8 cellular contexts compared by ENCODE assay signal in the genomic region with DNA sequence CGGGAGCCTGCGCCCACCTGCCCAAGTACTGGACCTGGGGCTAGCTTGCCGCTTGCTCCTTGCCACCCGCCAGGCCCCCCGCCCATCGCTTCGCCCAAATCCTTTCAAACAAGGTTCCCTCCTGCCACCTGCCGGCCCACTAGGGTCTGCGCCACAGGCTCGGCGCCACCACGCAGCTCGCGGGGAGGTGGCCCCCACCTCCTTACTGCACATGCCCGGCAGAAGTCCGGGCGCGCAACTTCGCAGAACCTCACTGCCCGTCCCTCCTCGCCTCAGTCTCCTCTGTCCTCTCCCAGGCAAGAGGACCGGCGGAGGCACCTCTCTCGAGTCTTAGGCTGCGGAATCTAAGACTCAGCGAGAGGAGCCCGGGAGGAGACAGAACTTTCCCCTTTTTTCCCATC. TPM values are rescaled to one million over a fixed set of nuclear protein-coding genes. Genes with fewer than 3 reads are reported as not detected.
A peak's percentile ranks its signal among the peaks of the same experiment; 100 is the strongest.
DNase-seq lines count a peak whose midpoint lies in the region; ATAC-seq, FAIRE-seq and TF ChIP-seq lines count a peak whose summit lies in the region.

No MANE protein-coding gene starts in this region.

- no TSS peak for BruUV-seq in Caco-2 (replicated peaks; lab: Mats Ljungman, UMichigan)

- DNase-seq in Caco-2, result peak; percentile 85 to 86
- DNase-seq in Karpas-422, result peak; percentile 70
- DNase-seq in activated CD8-positive, alpha-beta memory T cell treated with anti-CD3 and anti-CD28 coated beads for 24 hours, result peak; percentile 74
- no peak for DNase-seq in esophagus muscularis mucosa (ENCODE audit: extremely low spot score)
- peak in 3 of 6 donors; percentile 19 to 67 (median 31) for DNase-seq in pancreas
- no peak for DNase-seq in UCSD-AML1 (lab: John Stamatoyannopoulos, UW; ENCODE audit: unreplicated experiment)
- no peak for DNase-seq in NCI-H2081 treated with DMSO at 0.1 percent for 48 hours (lab: John Stamatoyannopoulos, UW)

- FAIRE-seq in pancreas (lab: Jason Lieb, UNC), result no peak

- intact Hi-C loops in Caco-2 (cut with micrococcal nuclease; ENCODE audit: unreplicated experiment) (loop anchor here (1.0 to 10.0 kb wide), 3 partner anchors 189 to 602 kb away; a partner anchor contains a TSS), esophagus muscularis mucosa (cut with DNase I) (loop anchor here (10.0 kb wide), 1 partner anchor 355 kb away; no protein-coding TSS in a partner anchor), pancreas (cut with DNase I) (no loop called here)

- H3K9me3 ChIP-seq in Caco-2 (no peaks in the 10 kb centered on the region), Karpas-422 (ENCODE audit: low read length) (no peaks in the 10 kb centered on the region), esophagus muscularis mucosa (no peaks in the 10 kb centered on the region), pancreas (no peaks in the 10 kb centered on the region)

- TF ChIP-seq POLR2A in esophagus muscularis mucosa (IDR thresholded peaks at IDR 0.05; ENCODE audit: low read depth), result no peak

- H2AFZ ChIP-seq in Karpas-422 (ENCODE audit: low read length), result no peak overlapping the region

- no peak overlapping the region for H3K9ac ChIP-seq in Karpas-422 (ENCODE audit: low read length)

- POLR2A ChIA-PET in Caco-2 (lab: Charles Lee), result no interaction called here

- H3K4me1 Mint-ChIP-seq in Caco-2 (ENCODE audit: low read depth, unreplicated experiment), result no peaks in the 10 kb centered on the region

- peaks cover 39% of the 10 kb centered on the region for H3K27me3 Mint-ChIP-seq in Caco-2 (ENCODE audit: insufficient read depth, unreplicated experiment)

- H4K20me1 ChIP-seq in Karpas-422 (ENCODE audit: insufficient read depth, low read depth, low read length), result peaks cover 4% of the 10 kb centered on the region; the same call in 1 of the 2 replicates

- H3K4me1 ChIP-seq in Caco-2 (no peaks in the 10 kb centered on the region), Karpas-422 (ENCODE audit: low read length) (no peaks in the 10 kb centered on the region), esophagus muscularis mucosa (peaks cover 0 to 27% (median 20%) of the 10 kb centered on the region in 4 donors), pancreas (no peaks in the 10 kb centered on the region)

- H3K36me3 ChIP-seq in Caco-2 (ENCODE audit: control insufficient read depth, insufficient read depth, low read length), result no peaks in the 10 kb centered on the region
- 0 out of 2 replicates have a peak, but pooled peaks cover 5% of the 10 kb centered on the region for H3K36me3 ChIP-seq in Karpas-422 (ENCODE audit: insufficient read depth, low read length)
- H3K36me3 ChIP-seq in esophagus muscularis mucosa, result no peaks in the 10 kb centered on the region
- H3K36me3 ChIP-seq in pancreas, result no peaks in the 10 kb centered on the region

- peaks cover 48% of the 10 kb centered on the region for H3K79me2 ChIP-seq in Karpas-422 (ENCODE audit: low read length)

- H3K36me3 Mint-ChIP-seq in Caco-2 (ENCODE audit: insufficient read depth, unreplicated experiment), result no peaks in the 10 kb centered on the region

- H3K9me3 Mint-ChIP-seq in Caco-2 (ENCODE audit: unreplicated experiment), result no peaks in the 10 kb centered on the region

- H3K9me2 ChIP-seq in Karpas-422 (replicated peaks; ENCODE audit: insufficient read depth, low read length), result no peaks in the 10 kb centered on the region

- H3K27ac ChIP-seq in Karpas-422 (ENCODE audit: low read length), result no peak overlapping the region
- no peak overlapping the region for H3K27ac ChIP-seq in esophagus muscularis mucosa (replicated peaks in 1 of 4)
- no peak overlapping the region for H3K27ac ChIP-seq in pancreas

- WGBS in esophagus muscularis mucosa, result 52% methylated on average over 26 of the region's 27 CpGs
- 49 to 52% methylated on average over 27 of the region's 27 CpGs for WGBS in pancreas, 2 donors

- H3K4me3 ChIP-seq in Caco-2 (ENCODE audit: low read depth, low read length) (peak overlapping the region; percentile 26), Karpas-422 (ENCODE audit: low read length) (no peak overlapping the region), esophagus muscularis mucosa (peak overlapping the region; percentile 20 to 36 (median 29)), pancreas (peak overlapping the region in 1 of 4 donors; percentile 7)

- CTCF ChIA-PET in Caco-2 (lab: Charles Lee), result interaction anchor here (0.5 to 2.2 kb wide), 11 partner anchors 10 to 631 kb away, joined by 3 to 32 read pairs (median 4); a partner anchor contains a TSS

- H3K4me3 Mint-ChIP-seq in Caco-2 (ENCODE audit: unreplicated experiment), result peak overlapping the region; percentile 69

- peak in 3 of 4 donors; percentile 68 to 83 (median 83) for ATAC-seq in pancreas
- no peak for ATAC-seq in HG02588 (IDR thresholded peaks at IDR 0.05; ENCODE audit: unreplicated experiment)

- no peaks in the 10 kb centered on the region; the same call in none of the 2 replicates for H3K27me3 ChIP-seq in Caco-2 (replicated peaks; ENCODE audit: control insufficient read depth, insufficient read depth, low read length)
- H3K27me3 ChIP-seq in Karpas-422 (ENCODE audit: low read length), result no peaks in the 10 kb centered on the region
- peaks cover 0 to 66% (median 14%) of the 10 kb centered on the region in 4 donors for H3K27me3 ChIP-seq in esophagus muscularis mucosa
- H3K27me3 ChIP-seq in pancreas, result no peaks in the 10 kb centered on the region

- TF ChIP-seq CTCF in Caco-2 (IDR thresholded peaks at IDR 0.05; ENCODE audit: insufficient read depth in 1 of 2, low read depth in 1 of 2, low read length in 1 of 2, severe bottlenecking in 1 of 2, unreplicated experiment in 1 of 2) (peak; percentile 94 to 97), esophagus muscularis mucosa (IDR thresholded peaks at IDR 0.05) (peak; percentile 38 to 52 (median 47)), pancreas (IDR thresholded peaks at IDR 0.05) (no peak)

- no peak overlapping the region for H3K27ac Mint-ChIP-seq in Caco-2 (ENCODE audit: unreplicated experiment)

- TF ChIP-seq EP300 in esophagus muscularis mucosa (IDR thresholded peaks at IDR 0.05), result no peak

- no peak overlapping the region for H3K4me2 ChIP-seq in Karpas-422 (ENCODE audit: low read depth, low read length, poor library complexity, severe bottlenecking)

RNA-seq across cellular contexts. Expression of a gene that starts 11.2 kb away (rescaled TPM):
- 4.2 and 5.1 TPM in 2 replicates for total RNA-seq in Caco-2 (2022)
- total RNA-seq in Karpas-422 (2014; rRNA removed; shearing (Covaris generic); ENCODE audit: low replicate concordance), result 4.0 and 6.3 TPM in 2 replicates
- total RNA-seq in esophagus muscularis mucosa, result under 1 TPM in 3 of 4 donors, not detected in 1; 0.13 to 0.42 (median 0.23) TPM
- total RNA-seq in pancreas, result under 1 TPM; 0.47 to 0.84 (median 0.53) TPM
- polyA plus RNA-seq in pancreas, result 1 to 10 TPM in 1 of 2 donors, under 1 TPM in 1; 0.68 to 2.8 TPM

RNA-seq across cellular contexts. Expression of a gene that starts 13.0 kb away (rescaled TPM):
- total RNA-seq in Caco-2 (2022) (1,877 and 1,936 TPM in 2 replicates), esophagus muscularis mucosa (100 to 1,000 TPM; 679 to 875 (median 782) TPM), pancreas (100 to 1,000 TPM; 349 to 850 (median 535) TPM)
- total RNA-seq in Karpas-422 (2014; rRNA removed; shearing (Covaris generic); ENCODE audit: low replicate concordance), result 600 and 624 TPM in 2 replicates
- polyA plus RNA-seq in pancreas, result 1,000 to 10,000 TPM; 1,207 to 2,220 TPM

Comparison
In these comparisons a context has a peak if more than half of its experiments do, and no peak if none do; other contexts are left out.
1. DNase-seq: peak in Caco-2 (2 of 2), Karpas-422 (single experiment) and activated CD8-positive, alpha-beta memory T cell treated with anti-CD3 and anti-CD28 coated beads for 24 hours (single experiment); none in esophagus muscularis mucosa (single experiment), UCSD-AML1 (single experiment) and NCI-H2081 treated with DMSO at 0.1 percent for 48 hours (single experiment).
2. CTCF ChIP-seq: peak in Caco-2 (2 of 2) and esophagus muscularis mucosa (3 of 3); none in pancreas (0 of 4).
3. intact Hi-C loops: an anchor here in Caco-2 (1.0 to 10.0 kb wide) and esophagus muscularis mucosa (10.0 kb wide); none called in pancreas.